ENCODE assay signal across 1 cellular context in the genomic region with DNA sequence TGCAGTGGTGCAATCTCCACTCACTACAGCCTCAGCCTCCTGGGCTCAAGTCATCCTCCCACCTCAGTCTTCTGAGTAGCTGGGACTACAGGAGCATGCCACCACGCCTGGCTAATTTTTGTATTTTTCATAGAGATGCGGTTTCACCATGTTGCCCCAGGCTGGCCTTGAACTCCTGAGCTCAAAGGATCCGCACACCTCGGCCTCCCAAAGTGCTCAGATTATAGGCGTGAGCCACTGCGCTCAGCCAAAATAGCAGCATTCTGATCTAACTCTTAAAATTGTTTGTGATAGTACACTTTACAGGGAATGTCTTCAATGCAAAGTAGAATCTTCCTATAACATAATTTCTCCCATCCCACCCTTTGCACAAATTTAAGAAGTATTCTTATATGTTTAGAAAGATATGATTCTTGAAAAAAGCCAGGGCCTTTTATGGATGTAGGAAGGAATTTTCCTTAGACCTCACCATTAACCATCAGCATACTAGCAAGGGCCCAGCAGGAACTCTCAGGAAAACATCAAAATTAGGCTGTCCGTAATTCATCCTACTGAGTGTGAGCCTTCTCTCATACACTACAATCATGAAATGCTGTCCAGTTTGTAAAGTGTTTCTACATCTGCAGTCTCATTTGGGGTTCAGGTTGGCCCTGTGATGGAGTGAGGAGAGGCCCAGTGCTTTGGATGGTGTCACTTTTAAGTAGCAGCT.
TF ChIP-seq lines count a peak whose summit lies in the region.

No MANE protein-coding gene starts in this region.

TF ChIP-seq in IMR-90, 13 proteins besides CTCF, POLR2A, EP300 and RAD21:
- TF ChIP-seq SMC3 (IDR thresholded peaks at IDR 0.05; ENCODE audit: low read depth, low read length): no peak
- no peak for TF ChIP-seq RCOR1 (IDR thresholded peaks at IDR 0.05; ENCODE audit: insufficient replicate concordance, low read length)
- TF ChIP-seq BHLHE40 (IDR thresholded peaks at IDR 0.05; ENCODE audit: low read depth, low read length): no peak
- TF ChIP-seq MAZ (IDR thresholded peaks at IDR 0.05; ENCODE audit: borderline replicate concordance, low read depth, low read length): no peak
- no peak for TF ChIP-seq CHD1 (IDR thresholded peaks at IDR 0.05; ENCODE audit: low read depth, low read length)
- no peak for TF ChIP-seq CEBPB (IDR thresholded peaks at IDR 0.05; ENCODE audit: low read depth, low read length)
- TF ChIP-seq NFE2L2 (IDR thresholded peaks at IDR 0.05; ENCODE audit: low read depth, low read length): no peak
- no peak for TF ChIP-seq FOS (IDR thresholded peaks at IDR 0.05; ENCODE audit: low read depth, low read length)
- no peak for TF ChIP-seq RFX5 (IDR thresholded peaks at IDR 0.05; ENCODE audit: low read depth, low read length)
TF ChIP-seq in IMR-90: peak in this region for 0.
